In genomic region chr3:39216176-39216790, GRCh38 we compare ENCODE assay signal across 9 cellular contexts. TPM values are rescaled to one million over a fixed set of nuclear protein-coding genes. Genes with fewer than 3 reads are reported as not detected.
DNase-seq lines count a peak whose midpoint lies in the region; ATAC-seq, FAIRE-seq and TF ChIP-seq lines count a peak whose summit lies in the region.
"Had no signal": no experiment of that assay in that cellular context is flagged by ENCODE, and none has a peak within 500 bp of the region (broad histone marks: within the 10 kb centered on the region; RNA-seq: fewer than 3 reads in every experiment).

No MANE protein-coding gene starts in this region.

- H2AFZ ChIP-seq in GM12878 (ENCODE audit: control insufficient read depth, low read depth, low read length) = no peak overlapping the region

- no peak for TF ChIP-seq CTCF in GM12878 (IDR thresholded peaks at IDR 0.05 in 2 of 3, conservative IDR thresholded peaks at IDR 0.05 in 1 of 3; ENCODE audit: control insufficient read depth in 2 of 3, extremely low read depth in 1 of 3, insufficient read depth in 1 of 3, low read depth in 3 of 3, low read length in 3 of 3)
- no peak for TF ChIP-seq CTCF in adrenal gland (IDR thresholded peaks at IDR 0.05)
- no peak for TF ChIP-seq CTCF in ovary (IDR thresholded peaks at IDR 0.05)

- H3K27me3 ChIP-seq in GM12878 (replicated peaks in 1 of 2; ENCODE audit: control insufficient read depth in 2 of 2, insufficient read depth in 2 of 2, low read length in 1 of 2) (no peaks in the 10 kb centered on the region), adrenal gland (peaks cover 4% of the 10 kb centered on the region), ovary (no peaks in the 10 kb centered on the region)

- TF ChIP-seq EP300 in GM12878 (IDR thresholded peaks at IDR 0.05; ENCODE audit: borderline replicate concordance in 1 of 2, control insufficient read depth in 1 of 2, low read depth in 2 of 2, low read length in 2 of 2) = peak; percentile 85 to 96
- no peak for TF ChIP-seq EP300 in ovary (IDR thresholded peaks at IDR 0.05)

- H3K9me3 ChIP-seq in GM12878 (replicated peaks; ENCODE audit: control insufficient read depth, insufficient read depth, low read length) = no peaks in the 10 kb centered on the region
- no peaks in the 10 kb centered on the region for H3K9me3 ChIP-seq in adrenal gland (replicated peaks in 1 of 3)
- H3K9me3 ChIP-seq in ovary = no peaks in the 10 kb centered on the region

- H3K4me3 ChIP-seq in GM12878 = no peak overlapping the region
- H3K4me3 ChIP-seq in adrenal gland = no peak overlapping the region
- no peak overlapping the region for H3K4me3 ChIP-seq in ovary

- BruUV-seq in GM12878 (replicated peaks; lab: Mats Ljungman, UMichigan) = no TSS peak

- TF ChIP-seq POLR2A in GM12891 (IDR thresholded peaks at IDR 0.05; ENCODE audit: low read depth, low read length) = no peak
- TF ChIP-seq POLR2A in GM12878 (IDR thresholded peaks at IDR 0.05; ENCODE audit: low read depth, low read length) = no peak
- TF ChIP-seq POLR2A in adrenal gland (IDR thresholded peaks at IDR 0.05) = no peak
- TF ChIP-seq POLR2A in ovary (IDR thresholded peaks at IDR 0.05) = no peak

- peak; percentile 91 for ATAC-seq in GM21360 (IDR thresholded peaks at IDR 0.05; ENCODE audit: unreplicated experiment)
- peak; percentile 93 for ATAC-seq in HG03442 (IDR thresholded peaks at IDR 0.05; ENCODE audit: unreplicated experiment)
- ATAC-seq in GM12878 = peak; percentile 97

- CTCF ChIA-PET in GM12878 (lab: Yijun Ruan, JAX) = interaction anchor here (0.6 to 15.1 kb wide), 15 partner anchors 8 to 395 kb away, joined by 3 to 389 read pairs (median 4); partner anchors contain the start of gene CX3CR1

- H3K36me3 ChIP-seq in GM12878 (ENCODE audit: control insufficient read depth in 2 of 2, insufficient read depth in 2 of 2, low read length in 1 of 2) (no peaks in the 10 kb centered on the region), adrenal gland (replicated peaks in 1 of 2) (no peaks in the 10 kb centered on the region), ovary (no peaks in the 10 kb centered on the region)

- DNase-seq in GM12891 (ENCODE audit: insufficient read length, low spot score) (peak; percentile 43), GM12878 (ENCODE audit: low read depth, low spot score) (peak; percentile 68), adrenal gland (no peak), NCI-H526 (lab: John Stamatoyannopoulos, UW) (no peak), ovary (no peak), AG08396 (ENCODE audit: low spot score) (no peak)
- DNase-seq: erythroblast had no signal

- 27% methylated on average over 2 of the region's 2 CpGs for WGBS in GM12878 (ENCODE audit: insufficient coverage, insufficient replicate concordance, low lambda C conversion rate, missing lambda C conversion rate)
- WGBS in adrenal gland, 4 donors = 65 to 81% (median 72%) methylated on average over 2 of the region's 2 CpGs
- 85 to 87% (median 86%) methylated on average over 2 of the region's 2 CpGs for WGBS in ovary, 3 donors

- SMC1A ChIA-PET in GM12878 (lab: Charles Lee; ENCODE audit: uncharacterized antibody, unreplicated experiment) = interaction anchor here (0.8 to 13.1 kb wide), 27 partner anchors 8 to 162 kb away, joined by 3 to 237 read pairs (median 5); partner anchors contain the start of gene CX3CR1

- peaks cover 26% of the 10 kb centered on the region for H3K4me1 ChIP-seq in GM12878 (ENCODE audit: control insufficient read depth, insufficient read depth, low read length)
- no peaks in the 10 kb centered on the region for H3K4me1 ChIP-seq in adrenal gland (replicated peaks in 1 of 2)
- no peaks in the 10 kb centered on the region for H3K4me1 ChIP-seq in ovary (ENCODE audit: insufficient read depth)

- POLR2A ChIA-PET in GM12878 (lab: Charles Lee) = interaction anchor here (0.5 to 2.5 kb wide), 8 partner anchors 10 to 722 kb away, joined by 3 to 8 read pairs (median 4); no protein-coding TSS in a partner anchor

- intact Hi-C loops in GM12878 (cut with micrococcal nuclease; ENCODE audit: unreplicated experiment) (loop anchor here (1.0 kb wide), 1 partner anchor 72 kb away; no protein-coding TSS in a partner anchor), adrenal gland (cut with DNase I) (no loop called here), ovary (cut with DNase I) (no loop called here)

- H3K79me2 ChIP-seq in GM12878 (ENCODE audit: control insufficient read depth, insufficient read depth, low read length) = no peaks in the 10 kb centered on the region

- no peak overlapping the region for H3K9ac ChIP-seq in GM12878 (ENCODE audit: control insufficient read depth, insufficient read depth, low read length)

- in situ Hi-C loops in GM12878 (cut with MboI) = no loop called here

- H3K4me2 ChIP-seq in GM12878 (ENCODE audit: control insufficient read depth, insufficient read depth) = peak overlapping the region; percentile 93

- FAIRE-seq in GM12891 (lab: Jason Lieb, UNC) (peak; percentile 90), GM12878 (lab: Jason Lieb, UNC) (peak; percentile 91)

- H4K20me1 ChIP-seq in GM12878 (ENCODE audit: control insufficient read depth, insufficient read depth) = no peaks in the 10 kb centered on the region

- H3K27ac ChIP-seq in GM12878 (ENCODE audit: control insufficient read depth, insufficient read depth) (no peak overlapping the region; the same call in 1 of the 2 replicates), adrenal gland (no peak overlapping the region), ovary (no peak overlapping the region)

- no peak for TF ChIP-seq RAD21 in GM12878 (IDR thresholded peaks at IDR 0.05; ENCODE audit: insufficient read depth, low read depth, low read length)

- RAD21 ChIA-PET in GM12878 (lab: Charles Lee; ENCODE audit: unreplicated experiment) = interaction anchor here (0.6 to 5.2 kb wide), 24 partner anchors 9 to 162 kb away, joined by 3 to 31 read pairs (median 4); partner anchors contain the start of gene XIRP1

TF ChIP-seq in GM12891, 5 proteins besides CTCF, POLR2A, EP300 and RAD21:
- TF ChIP-seq POU2F2 (IDR thresholded peaks at IDR 0.05; ENCODE audit: low read depth, low read length) = peak; percentile 82
- no peak for TF ChIP-seq TAF1 (IDR thresholded peaks at IDR 0.05; ENCODE audit: low read depth, low read length)
- TF ChIP-seq POLR2AphosphoS5 (IDR thresholded peaks at IDR 0.05; ENCODE audit: low read depth, low read length) = no peak
- peak; percentile 99 for TF ChIP-seq SPI1 (IDR thresholded peaks at IDR 0.05; ENCODE audit: low read depth, low read length)
- TF ChIP-seq PAX5 (IDR thresholded peaks at IDR 0.05; ENCODE audit: insufficient read depth, low read length, severe bottlenecking) = no peak

TF ChIP-seq in GM12878, 131 proteins besides CTCF, POLR2A, EP300 and RAD21 (continues in another document):
- no peak for TF ChIP-seq EGR1 (IDR thresholded peaks at IDR 0.05; ENCODE audit: borderline replicate concordance in 1 of 2, low read depth in 2 of 2, low read length in 2 of 2)
- peak; percentile 59; the same call in 1 of the 2 replicates for TF ChIP-seq CREM (IDR thresholded peaks at IDR 0.05; ENCODE audit: low read depth)
- peak; percentile 76 for TF ChIP-seq ATF7 (IDR thresholded peaks at IDR 0.05; ENCODE audit: low read depth)
- peak; percentile 98 for TF ChIP-seq BCL11A (IDR thresholded peaks at IDR 0.05; ENCODE audit: low read depth, low read length)
- peak; percentile 93 for TF ChIP-seq DPF2 (IDR thresholded peaks at IDR 0.05)
- TF ChIP-seq MLLT1 (IDR thresholded peaks at IDR 0.05) = peak; percentile 96
- peak; percentile 88 for TF ChIP-seq NBN (IDR thresholded peaks at IDR 0.05)
- no peak for TF ChIP-seq STAT1 (conservative IDR thresholded peaks at IDR 0.05)

RNA-seq across cellular contexts. Expression of gene XIRP1, which starts 23.9 kb away (rescaled TPM):
- polyA plus RNA-seq in GM12891 (2012; ENCODE audit: low read depth, missing spikeins) = 0.14 TPM
- 0.12 TPM in 1 of 2 replicates, not detected in the other for total RNA-seq in GM12878 (2013; cell fraction: nucleolus; rRNA removed)
- total RNA-seq in GM12878 (2014; rRNA removed) = 0.16 and 0.17 TPM in 2 replicates
- total RNA-seq in GM12878 (2014; rRNA removed; fragmentation: Illumina TruSeq; extraction: Trizol) = 0.18 and 0.23 TPM in 2 replicates
- total RNA-seq in GM12878 (2021) = 0.38 and 0.40 TPM in 2 replicates
- polyA plus RNA-seq in GM12878 (2011; ENCODE audit: low read depth) = 0.16 TPM
- polyA plus RNA-seq in GM12878 (2011; rRNA removed) = 0.01 and 0.03 TPM in 2 replicates
- polyA plus RNA-seq in GM12878 (2011; cell fraction: cytosol; rRNA removed) = 0.03 and 0.08 TPM in 2 replicates
- polyA plus RNA-seq in GM12878 (2011; cell fraction: nucleus; rRNA removed) = 0.30 and 0.37 TPM in 2 replicates
- 0.20 and 0.28 TPM in 2 replicates for polyA plus RNA-seq in GM12878 (2012)
- 0.14 and 0.24 TPM in 2 replicates for polyA plus RNA-seq in GM12878 (2014; fragmentation: Illumina TruSeq; extraction: Trizol)
- under 1 TPM in 1 of 2 experiments, not detected in 1; 0.05 TPM for polyA plus RNA-seq in GM12878 (2014; fragmentation: Nextera tagmentation; extraction: Ambion mirVana)
- polyA plus RNA-seq in GM12878 (2014; rRNA removed) = 0.08 and 0.27 TPM in 2 replicates
- polyA plus RNA-seq in GM12878 (2016; fragmentation: Nextera tagmentation; extraction: Ambion mirVana) = under 1 TPM; 0.04 to 0.05 TPM
- polyA minus RNA-seq in GM12878 (2011; rRNA and poly(A)+ RNA removed) = 0.07 and 0.21 TPM in 2 replicates
- not detected in 2 replicates for polyA minus RNA-seq in GM12878 (2011; cell fraction: cytosol; rRNA and poly(A)+ RNA removed)
- 0.12 and 0.29 TPM in 2 replicates for polyA minus RNA-seq in GM12878 (2011; cell fraction: nucleus; rRNA and poly(A)+ RNA removed)
- under 1 TPM in 3 of 8 donors, not detected in 5; 0.10 to 0.28 (median 0.13) TPM for total RNA-seq in adrenal gland
- under 1 TPM in 2 of 3 donors, not detected in 1; 0.40 to 0.48 TPM for polyA plus RNA-seq in adrenal gland
- total RNA-seq in ovary = under 1 TPM in 2 of 7 donors, not detected in 5; 0.10 to 0.11 TPM
- under 1 TPM; 0.04 to 0.13 TPM for polyA plus RNA-seq in ovary

Comparison
In these comparisons a context has a peak if more than half of its experiments do, and no peak if none do; other contexts are left out.
1. DNase-seq: peak in GM12891 (single experiment) and GM12878 (single experiment); none in adrenal gland (0 of 7), NCI-H526 (0 of 2), ovary (0 of 5) and AG08396 (single experiment).
2. Peak in every context shown above with its lines, with median percentiles within 50 percentile points of each other: ATAC-seq.